In the genomic region with DNA sequence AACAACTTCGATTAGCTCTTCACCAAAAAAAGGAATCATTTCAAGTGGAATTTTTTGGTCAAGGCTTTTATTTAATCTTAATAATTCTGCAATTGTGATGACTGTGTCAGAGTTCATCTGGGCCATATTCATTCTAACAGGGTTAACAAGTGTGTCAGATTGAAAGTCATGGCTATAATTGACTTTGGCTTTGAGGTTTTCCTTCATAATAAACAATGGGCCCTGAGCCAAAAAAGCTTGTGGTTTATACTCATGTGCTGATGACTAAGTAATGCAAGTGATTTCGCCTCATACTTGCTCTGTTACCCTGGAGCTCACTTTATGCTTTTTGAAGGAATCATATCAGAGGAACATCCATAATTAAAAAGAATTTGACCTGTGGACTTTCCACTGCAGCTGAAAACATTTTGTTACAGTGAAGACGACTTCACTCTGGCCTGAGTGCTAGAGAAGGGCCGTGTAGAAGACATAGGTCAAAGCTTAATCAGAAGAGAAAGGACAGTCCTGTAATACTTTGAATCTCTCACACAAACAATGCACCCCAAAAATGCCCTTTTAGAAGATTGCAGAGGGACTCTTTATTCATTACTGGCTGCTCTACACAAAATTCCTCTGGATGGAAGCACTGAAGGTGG, we compare ENCODE assay signal across 1 cellular context.
TF ChIP-seq lines count a peak whose summit lies in the region.

No MANE protein-coding gene starts in this region.

TF ChIP-seq in K562, 482 proteins besides CTCF, POLR2A, EP300 and RAD21 (continued from another document):
- TF ChIP-seq JUN (IDR thresholded peaks at IDR 0.05; ENCODE audit: borderline replicate concordance, low read depth, low read length), result 0 out of 2 replicates have a peak, but pooled peaks have one; percentile 48
- TF ChIP-seq JUN (CRISPR knock-in tag; IDR thresholded peaks at IDR 0.05; ENCODE audit: borderline replicate concordance), result no peak
- TF ChIP-seq BHLHE40 (IDR thresholded peaks at IDR 0.05; ENCODE audit: low read length), result peak; percentile 69
- no peak for TF ChIP-seq BRD9 (IDR thresholded peaks at IDR 0.05; ENCODE audit: low read depth, partially characterized antibody)
- TF ChIP-seq, protein P1, sequence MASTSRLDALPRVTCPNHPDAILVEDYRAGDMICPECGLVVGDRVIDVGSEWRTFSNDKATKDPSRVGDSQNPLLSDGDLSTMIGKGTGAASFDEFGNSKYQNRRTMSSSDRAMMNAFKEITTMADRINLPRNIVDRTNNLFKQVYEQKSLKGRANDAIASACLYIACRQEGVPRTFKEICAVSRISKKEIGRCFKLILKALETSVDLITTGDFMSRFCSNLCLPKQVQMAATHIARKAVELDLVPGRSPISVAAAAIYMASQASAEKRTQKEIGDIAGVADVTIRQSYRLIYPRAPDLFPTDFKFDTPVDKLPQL (IDR thresholded peaks at IDR 0.05; ENCODE audit: extremely low read depth, insufficient read length), result no peak
- TF ChIP-seq, protein P2, sequence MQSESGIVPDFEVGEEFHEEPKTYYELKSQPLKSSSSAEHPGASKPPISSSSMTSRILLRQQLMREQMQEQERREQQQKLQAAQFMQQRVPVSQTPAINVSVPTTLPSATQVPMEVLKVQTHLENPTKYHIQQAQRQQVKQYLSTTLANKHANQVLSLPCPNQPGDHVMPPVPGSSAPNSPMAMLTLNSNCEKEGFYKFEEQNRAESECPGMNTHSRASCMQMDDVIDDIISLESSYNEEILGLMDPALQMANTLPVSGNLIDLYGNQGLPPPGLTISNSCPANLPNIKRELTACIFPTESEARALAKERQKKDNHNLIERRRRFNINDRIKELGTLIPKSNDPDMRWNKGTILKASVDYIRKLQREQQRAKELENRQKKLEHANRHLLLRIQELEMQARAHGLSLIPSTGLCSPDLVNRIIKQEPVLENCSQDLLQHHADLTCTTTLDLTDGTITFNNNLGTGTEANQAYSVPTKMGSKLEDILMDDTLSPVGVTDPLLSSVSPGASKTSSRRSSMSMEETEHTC (IDR thresholded peaks at IDR 0.05), result 0 out of 2 replicates have a peak, but pooled peaks have one; percentile 46
- TF ChIP-seq JUND (IDR thresholded peaks at IDR 0.05; ENCODE audit: borderline replicate concordance, low read depth, low read length), result peak; percentile 62; the same call in 1 of the 2 replicates
- no peak for TF ChIP-seq JUND (tag; IDR thresholded peaks at IDR 0.05; ENCODE audit: borderline replicate concordance, low read depth, low read length)
- TF ChIP-seq ZBED1 (IDR thresholded peaks at IDR 0.05), result no peak
- peak; percentile 92 for TF ChIP-seq FOSL1 (tag; conservative IDR thresholded peaks at IDR 0.05)
- TF ChIP-seq ZNF507 (tag; conservative IDR thresholded peaks at IDR 0.05), result no peak
- TF ChIP-seq SREBF1 (IDR thresholded peaks at IDR 0.05; ENCODE audit: borderline replicate concordance, low read depth, low read length), result no peak
- TF ChIP-seq, protein P3, sequence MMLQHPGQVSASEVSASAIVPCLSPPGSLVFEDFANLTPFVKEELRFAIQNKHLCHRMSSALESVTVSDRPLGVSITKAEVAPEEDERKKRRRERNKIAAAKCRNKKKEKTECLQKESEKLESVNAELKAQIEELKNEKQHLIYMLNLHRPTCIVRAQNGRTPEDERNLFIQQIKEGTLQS (IDR thresholded peaks at IDR 0.05), result peak; percentile 67; the same call in 1 of the 2 replicates
- TF ChIP-seq, protein P3 (CRISPR knock-in tag; conservative IDR thresholded peaks at IDR 0.05), result no peak
- TF ChIP-seq HSF4 (CRISPR knock-in tag; IDR thresholded peaks at IDR 0.05; ENCODE audit: borderline replicate concordance), result no peak
- TF ChIP-seq NFIX (CRISPR knock-in tag; IDR thresholded peaks at IDR 0.05; ENCODE audit: low read depth), result 0 out of 2 replicates have a peak, but pooled peaks have one; percentile 6
- TF ChIP-seq, protein P4, sequence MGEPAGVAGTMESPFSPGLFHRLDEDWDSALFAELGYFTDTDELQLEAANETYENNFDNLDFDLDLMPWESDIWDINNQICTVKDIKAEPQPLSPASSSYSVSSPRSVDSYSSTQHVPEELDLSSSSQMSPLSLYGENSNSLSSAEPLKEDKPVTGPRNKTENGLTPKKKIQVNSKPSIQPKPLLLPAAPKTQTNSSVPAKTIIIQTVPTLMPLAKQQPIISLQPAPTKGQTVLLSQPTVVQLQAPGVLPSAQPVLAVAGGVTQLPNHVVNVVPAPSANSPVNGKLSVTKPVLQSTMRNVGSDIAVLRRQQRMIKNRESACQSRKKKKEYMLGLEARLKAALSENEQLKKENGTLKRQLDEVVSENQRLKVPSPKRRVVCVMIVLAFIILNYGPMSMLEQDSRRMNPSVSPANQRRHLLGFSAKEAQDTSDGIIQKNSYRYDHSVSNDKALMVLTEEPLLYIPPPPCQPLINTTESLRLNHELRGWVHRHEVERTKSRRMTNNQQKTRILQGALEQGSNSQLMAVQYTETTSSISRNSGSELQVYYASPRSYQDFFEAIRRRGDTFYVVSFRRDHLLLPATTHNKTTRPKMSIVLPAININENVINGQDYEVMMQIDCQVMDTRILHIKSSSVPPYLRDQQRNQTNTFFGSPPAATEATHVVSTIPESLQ (CRISPR knock-in tag; IDR thresholded peaks at IDR 0.05), result no peak
- TF ChIP-seq, protein P5, sequence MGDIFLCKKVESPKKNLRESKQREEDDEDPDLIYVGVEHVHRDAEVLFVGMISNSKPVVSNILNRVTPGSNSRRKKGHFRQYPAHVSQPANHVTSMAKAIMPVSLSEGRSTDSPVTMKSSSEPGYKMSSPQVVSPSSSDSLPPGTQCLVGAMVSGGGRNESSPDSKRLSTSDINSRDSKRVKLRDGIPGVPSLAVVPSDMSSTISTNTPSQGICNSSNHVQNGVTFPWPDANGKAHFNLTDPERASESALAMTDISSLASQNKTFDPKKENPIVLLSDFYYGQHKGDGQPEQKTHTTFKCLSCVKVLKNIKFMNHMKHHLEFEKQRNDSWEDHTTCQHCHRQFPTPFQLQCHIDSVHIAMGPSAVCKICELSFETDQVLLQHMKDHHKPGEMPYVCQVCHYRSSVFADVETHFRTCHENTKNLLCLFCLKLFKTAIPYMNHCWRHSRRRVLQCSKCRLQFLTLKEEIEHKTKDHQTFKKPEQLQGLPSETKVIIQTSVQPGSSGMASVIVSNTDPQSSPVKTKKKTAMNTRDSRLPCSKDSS (IDR thresholded peaks at IDR 0.05; ENCODE audit: low read depth, partially characterized antibody), result no peak
- 0 out of 2 replicates have a peak, but pooled peaks have one; percentile 32 for TF ChIP-seq BACH1 (tag; IDR thresholded peaks at IDR 0.05)
- no peak for TF ChIP-seq ZNF212 (CRISPR knock-in tag; IDR thresholded peaks at IDR 0.05)
- TF ChIP-seq, protein P6, sequence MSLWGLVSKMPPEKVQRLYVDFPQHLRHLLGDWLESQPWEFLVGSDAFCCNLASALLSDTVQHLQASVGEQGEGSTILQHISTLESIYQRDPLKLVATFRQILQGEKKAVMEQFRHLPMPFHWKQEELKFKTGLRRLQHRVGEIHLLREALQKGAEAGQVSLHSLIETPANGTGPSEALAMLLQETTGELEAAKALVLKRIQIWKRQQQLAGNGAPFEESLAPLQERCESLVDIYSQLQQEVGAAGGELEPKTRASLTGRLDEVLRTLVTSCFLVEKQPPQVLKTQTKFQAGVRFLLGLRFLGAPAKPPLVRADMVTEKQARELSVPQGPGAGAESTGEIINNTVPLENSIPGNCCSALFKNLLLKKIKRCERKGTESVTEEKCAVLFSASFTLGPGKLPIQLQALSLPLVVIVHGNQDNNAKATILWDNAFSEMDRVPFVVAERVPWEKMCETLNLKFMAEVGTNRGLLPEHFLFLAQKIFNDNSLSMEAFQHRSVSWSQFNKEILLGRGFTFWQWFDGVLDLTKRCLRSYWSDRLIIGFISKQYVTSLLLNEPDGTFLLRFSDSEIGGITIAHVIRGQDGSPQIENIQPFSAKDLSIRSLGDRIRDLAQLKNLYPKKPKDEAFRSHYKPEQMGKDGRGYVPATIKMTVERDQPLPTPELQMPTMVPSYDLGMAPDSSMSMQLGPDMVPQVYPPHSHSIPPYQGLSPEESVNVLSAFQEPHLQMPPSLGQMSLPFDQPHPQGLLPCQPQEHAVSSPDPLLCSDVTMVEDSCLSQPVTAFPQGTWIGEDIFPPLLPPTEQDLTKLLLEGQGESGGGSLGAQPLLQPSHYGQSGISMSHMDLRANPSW (CRISPR knock-in tag; IDR thresholded peaks at IDR 0.05), result no peak
- TF ChIP-seq NUFIP1 (IDR thresholded peaks at IDR 0.05; ENCODE audit: partially characterized antibody), result no peak
- no peak for TF ChIP-seq SP2 (IDR thresholded peaks at IDR 0.05; ENCODE audit: extremely low read depth, low read depth, low read length, poor library complexity, severe bottlenecking)
- TF ChIP-seq, protein P7, sequence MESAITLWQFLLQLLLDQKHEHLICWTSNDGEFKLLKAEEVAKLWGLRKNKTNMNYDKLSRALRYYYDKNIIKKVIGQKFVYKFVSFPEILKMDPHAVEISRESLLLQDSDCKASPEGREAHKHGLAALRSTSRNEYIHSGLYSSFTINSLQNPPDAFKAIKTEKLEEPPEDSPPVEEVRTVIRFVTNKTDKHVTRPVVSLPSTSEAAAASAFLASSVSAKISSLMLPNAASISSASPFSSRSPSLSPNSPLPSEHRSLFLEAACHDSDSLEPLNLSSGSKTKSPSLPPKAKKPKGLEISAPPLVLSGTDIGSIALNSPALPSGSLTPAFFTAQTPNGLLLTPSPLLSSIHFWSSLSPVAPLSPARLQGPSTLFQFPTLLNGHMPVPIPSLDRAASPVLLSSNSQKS (CRISPR knock-in tag; IDR thresholded peaks at IDR 0.05), result no peak
- TF ChIP-seq SMARCA5 (IDR thresholded peaks at IDR 0.05), result no peak
- TF ChIP-seq POLR2B (IDR thresholded peaks at IDR 0.05; ENCODE audit: low read depth, partially characterized antibody), result no peak
- TF ChIP-seq, protein P8, sequence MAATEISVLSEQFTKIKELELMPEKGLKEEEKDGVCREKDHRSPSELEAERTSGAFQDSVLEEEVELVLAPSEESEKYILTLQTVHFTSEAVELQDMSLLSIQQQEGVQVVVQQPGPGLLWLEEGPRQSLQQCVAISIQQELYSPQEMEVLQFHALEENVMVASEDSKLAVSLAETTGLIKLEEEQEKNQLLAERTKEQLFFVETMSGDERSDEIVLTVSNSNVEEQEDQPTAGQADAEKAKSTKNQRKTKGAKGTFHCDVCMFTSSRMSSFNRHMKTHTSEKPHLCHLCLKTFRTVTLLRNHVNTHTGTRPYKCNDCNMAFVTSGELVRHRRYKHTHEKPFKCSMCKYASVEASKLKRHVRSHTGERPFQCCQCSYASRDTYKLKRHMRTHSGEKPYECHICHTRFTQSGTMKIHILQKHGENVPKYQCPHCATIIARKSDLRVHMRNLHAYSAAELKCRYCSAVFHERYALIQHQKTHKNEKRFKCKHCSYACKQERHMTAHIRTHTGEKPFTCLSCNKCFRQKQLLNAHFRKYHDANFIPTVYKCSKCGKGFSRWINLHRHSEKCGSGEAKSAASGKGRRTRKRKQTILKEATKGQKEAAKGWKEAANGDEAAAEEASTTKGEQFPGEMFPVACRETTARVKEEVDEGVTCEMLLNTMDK (IDR thresholded peaks at IDR 0.05; ENCODE audit: borderline replicate concordance, insufficient read depth, low read depth, low read length, poor library complexity, severe bottlenecking), result no peak
- TF ChIP-seq SOX6 (IDR thresholded peaks at IDR 0.05), result no peak
- TF ChIP-seq, protein P9, sequence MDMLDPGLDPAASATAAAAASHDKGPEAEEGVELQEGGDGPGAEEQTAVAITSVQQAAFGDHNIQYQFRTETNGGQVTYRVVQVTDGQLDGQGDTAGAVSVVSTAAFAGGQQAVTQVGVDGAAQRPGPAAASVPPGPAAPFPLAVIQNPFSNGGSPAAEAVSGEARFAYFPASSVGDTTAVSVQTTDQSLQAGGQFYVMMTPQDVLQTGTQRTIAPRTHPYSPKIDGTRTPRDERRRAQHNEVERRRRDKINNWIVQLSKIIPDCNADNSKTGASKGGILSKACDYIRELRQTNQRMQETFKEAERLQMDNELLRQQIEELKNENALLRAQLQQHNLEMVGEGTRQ (CRISPR knock-in tag; IDR thresholded peaks at IDR 0.05), result no peak
- TF ChIP-seq, protein P10, sequence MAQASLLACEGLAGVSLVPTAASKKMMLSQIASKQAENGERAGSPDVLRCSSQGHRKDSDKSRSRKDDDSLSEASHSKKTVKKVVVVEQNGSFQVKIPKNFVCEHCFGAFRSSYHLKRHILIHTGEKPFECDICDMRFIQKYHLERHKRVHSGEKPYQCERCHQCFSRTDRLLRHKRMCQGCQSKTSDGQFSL (CRISPR knock-in tag; IDR thresholded peaks at IDR 0.05), result no peak
- TF ChIP-seq, protein P10 (tag; IDR thresholded peaks at IDR 0.05), result no peak
- no peak for TF ChIP-seq NR2C2 (CRISPR knock-in tag; IDR thresholded peaks at IDR 0.05)
- peak; percentile 48; the same call in 1 of the 2 replicates for TF ChIP-seq NR2C2 (tag; IDR thresholded peaks at IDR 0.05)
- TF ChIP-seq, protein P11, sequence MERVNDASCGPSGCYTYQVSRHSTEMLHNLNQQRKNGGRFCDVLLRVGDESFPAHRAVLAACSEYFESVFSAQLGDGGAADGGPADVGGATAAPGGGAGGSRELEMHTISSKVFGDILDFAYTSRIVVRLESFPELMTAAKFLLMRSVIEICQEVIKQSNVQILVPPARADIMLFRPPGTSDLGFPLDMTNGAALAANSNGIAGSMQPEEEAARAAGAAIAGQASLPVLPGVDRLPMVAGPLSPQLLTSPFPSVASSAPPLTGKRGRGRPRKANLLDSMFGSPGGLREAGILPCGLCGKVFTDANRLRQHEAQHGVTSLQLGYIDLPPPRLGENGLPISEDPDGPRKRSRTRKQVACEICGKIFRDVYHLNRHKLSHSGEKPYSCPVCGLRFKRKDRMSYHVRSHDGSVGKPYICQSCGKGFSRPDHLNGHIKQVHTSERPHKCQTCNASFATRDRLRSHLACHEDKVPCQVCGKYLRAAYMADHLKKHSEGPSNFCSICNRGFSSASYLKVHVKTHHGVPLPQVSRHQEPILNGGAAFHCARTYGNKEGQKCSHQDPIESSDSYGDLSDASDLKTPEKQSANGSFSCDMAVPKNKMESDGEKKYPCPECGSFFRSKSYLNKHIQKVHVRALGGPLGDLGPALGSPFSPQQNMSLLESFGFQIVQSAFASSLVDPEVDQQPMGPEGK (CRISPR knock-in tag; IDR thresholded peaks at IDR 0.05; ENCODE audit: borderline replicate concordance), result no peak
- TF ChIP-seq HMGN3 (IDR thresholded peaks at IDR 0.05; ENCODE audit: borderline replicate concordance, extremely low read depth, insufficient read length, low read depth, low read length), result no peak
